8 cellular contexts compared by ENCODE assay signal in genomic region chr20:63980806-63981728, GRCh38. TPM values are rescaled to one million over a fixed set of nuclear protein-coding genes. Genes with fewer than 3 reads are reported as not detected.
A peak's percentile ranks its signal among the peaks of the same experiment; 100 is the strongest.
DNase-seq lines count a peak whose midpoint lies in the region; ATAC-seq and FAIRE-seq lines count a peak whose summit lies in the region.

A gene with protein sequence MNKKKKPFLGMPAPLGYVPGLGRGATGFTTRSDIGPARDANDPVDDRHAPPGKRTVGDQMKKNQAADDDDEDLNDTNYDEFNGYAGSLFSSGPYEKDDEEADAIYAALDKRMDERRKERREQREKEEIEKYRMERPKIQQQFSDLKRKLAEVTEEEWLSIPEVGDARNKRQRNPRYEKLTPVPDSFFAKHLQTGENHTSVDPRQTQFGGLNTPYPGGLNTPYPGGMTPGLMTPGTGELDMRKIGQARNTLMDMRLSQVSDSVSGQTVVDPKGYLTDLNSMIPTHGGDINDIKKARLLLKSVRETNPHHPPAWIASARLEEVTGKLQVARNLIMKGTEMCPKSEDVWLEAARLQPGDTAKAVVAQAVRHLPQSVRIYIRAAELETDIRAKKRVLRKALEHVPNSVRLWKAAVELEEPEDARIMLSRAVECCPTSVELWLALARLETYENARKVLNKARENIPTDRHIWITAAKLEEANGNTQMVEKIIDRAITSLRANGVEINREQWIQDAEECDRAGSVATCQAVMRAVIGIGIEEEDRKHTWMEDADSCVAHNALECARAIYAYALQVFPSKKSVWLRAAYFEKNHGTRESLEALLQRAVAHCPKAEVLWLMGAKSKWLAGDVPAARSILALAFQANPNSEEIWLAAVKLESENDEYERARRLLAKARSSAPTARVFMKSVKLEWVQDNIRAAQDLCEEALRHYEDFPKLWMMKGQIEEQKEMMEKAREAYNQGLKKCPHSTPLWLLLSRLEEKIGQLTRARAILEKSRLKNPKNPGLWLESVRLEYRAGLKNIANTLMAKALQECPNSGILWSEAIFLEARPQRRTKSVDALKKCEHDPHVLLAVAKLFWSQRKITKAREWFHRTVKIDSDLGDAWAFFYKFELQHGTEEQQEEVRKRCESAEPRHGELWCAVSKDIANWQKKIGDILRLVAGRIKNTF (plus strand): TSS chr20:63981132. CDS start chr20:63981246, 114 bp downstream.

- ATAC-seq in GM19468 (IDR thresholded peaks at IDR 0.05; ENCODE audit: extremely low read depth, unreplicated experiment), result peak; percentile 21

- H4K5ac ChIP-seq in mesendoderm (ENCODE audit: low read length), result peak within 1 kb of the TSS; percentile 26

- H2BK5ac ChIP-seq in mesendoderm (ENCODE audit: low read length), result no peak within 1 kb of the TSS

- H3K4me1 ChIP-seq in endocrine pancreas (ENCODE audit: control insufficient read depth, insufficient read depth, low read length) (peaks cover 4% of the 10 kb centered on the region), mesendoderm (ENCODE audit: control insufficient read depth, low read depth, low read length) (peaks cover 4% of the 10 kb centered on the region)

- peaks cover 2% of the 10 kb centered on the region for H3K36me3 ChIP-seq in endocrine pancreas (ENCODE audit: control insufficient read depth, insufficient read depth, low read length)
- H3K36me3 ChIP-seq in mesendoderm (ENCODE audit: control insufficient read depth, insufficient read depth, low read length), result peaks cover 2% of the 10 kb centered on the region

- FAIRE-seq in HTR-8/SVneo (lab: Jason Lieb, UNC), result peak; percentile 99

- H3K18ac ChIP-seq in mesendoderm (ENCODE audit: low read length), result peak within 1 kb of the TSS; percentile 51

- peaks cover 13% of the 10 kb centered on the region for H3K79me1 ChIP-seq in mesendoderm (ENCODE audit: low read length)

- H3K27ac ChIP-seq in mesendoderm (ENCODE audit: low read depth, low read length), result peak within 1 kb of the TSS; percentile 55

- H3K4me2 ChIP-seq in mesendoderm (ENCODE audit: low read length), result peak within 1 kb of the TSS; percentile 79

- no CpG with 5 or more reads among the region's 75 CpGs for WGBS in mesendoderm (ENCODE audit: extremely low coverage, insufficient coverage, low lambda C conversion rate)

- peak within 1 kb of the TSS; percentile 20 for H2AK5ac ChIP-seq in mesendoderm (ENCODE audit: low read length)

- H3K9me3 ChIP-seq in endocrine pancreas (ENCODE audit: control insufficient read depth, low read length), result no peaks in the 10 kb centered on the region

- H3K9ac ChIP-seq in endocrine pancreas (ENCODE audit: control insufficient read depth, insufficient read depth, low read length) (peak within 1 kb of the TSS; percentile 81), mesendoderm (ENCODE audit: low read length) (peak within 1 kb of the TSS; percentile 88)

- no peak within 1 kb of the TSS for H2BK120ac ChIP-seq in mesendoderm (ENCODE audit: low read depth, low read length)

- H3K4me3 ChIP-seq in endocrine pancreas (ENCODE audit: control insufficient read depth, insufficient read depth, low read length), result peak within 1 kb of the TSS; percentile 64
- H3K4me3 ChIP-seq in mesendoderm (ENCODE audit: low read length), result peak within 1 kb of the TSS; percentile 58

- peak within 1 kb of the TSS; percentile 80 for H3K23ac ChIP-seq in mesendoderm (ENCODE audit: low read length)

- H3K56ac ChIP-seq in mesendoderm (ENCODE audit: low read length), result peak within 1 kb of the TSS; percentile 86

- H4K8ac ChIP-seq in mesendoderm (ENCODE audit: low read depth, low read length), result peak within 1 kb of the TSS; percentile 6

- H3K79me2 ChIP-seq in mesendoderm (ENCODE audit: control insufficient read depth, insufficient read depth, low read length), result peaks cover 13% of the 10 kb centered on the region

- H3K4ac ChIP-seq in mesendoderm (ENCODE audit: low read depth, low read length), result peak within 1 kb of the TSS; percentile 45

- DNase-seq in COLO829 (ENCODE audit: low spot score) (peak; percentile 99), HTR-8/SVneo (ENCODE audit: insufficient read length, low spot score) (peak; percentile 100), NOMO-1 treated with DMSO at 0.1 percent for 48 hours (lab: John Stamatoyannopoulos, UW; ENCODE audit: unreplicated experiment) (peak; percentile 97), mesendoderm (peak; percentile 98)
- DNase-seq in activated CD8-positive, alpha-beta memory T cell treated with anti-CD3 and anti-CD28 coated beads for 48 hours (ENCODE audit: low read depth in 2 of 3, low spot score in 2 of 3), result peak; percentile 85 to 89 (median 86)
- peak; percentile 86 for DNase-seq in stimulated activated CD8-positive, alpha-beta memory T cell treated with anti-CD3 and anti-CD28 coated beads, Interleukin-15, amount 100 ng/mL, for 1 hour (ENCODE audit: low read depth)

- H3K27me3 ChIP-seq in endocrine pancreas (ENCODE audit: control insufficient read depth, insufficient read depth, low read length) (no peaks in the 10 kb centered on the region), mesendoderm (ENCODE audit: insufficient read depth, low read length, poor library complexity) (no peaks in the 10 kb centered on the region)

- H2BK15ac ChIP-seq in mesendoderm (replicated peaks; ENCODE audit: low read depth), result no peak within 1 kb of the TSS

RNA-seq across cellular contexts. Expression of the gene that starts here (rescaled TPM):
- polyA plus RNA-seq in mesendoderm (2013, experiment 1 of 2), result 45.5 TPM
- polyA plus RNA-seq in mesendoderm (2013, experiment 2 of 2), result 46.7 TPM

Comparison
In these comparisons a context has a peak if more than half of its experiments do, and no peak if none do; other contexts are left out.
1. Peak in every context shown above with its lines: DNase-seq, ATAC-seq, H3K4me3 ChIP-seq and H3K27ac ChIP-seq.